In genomic region chr19:16262618-16263017, GRCh38 we compare ENCODE assay signal across 11 cellular contexts.
DNase-seq lines count a peak whose midpoint lies in the region; ATAC-seq and TF ChIP-seq lines count a peak whose summit lies in the region.
"Had no signal": no experiment of that assay in that cellular context is flagged by ENCODE, and none has a peak within 500 bp of the region (broad histone marks: within the 10 kb centered on the region; RNA-seq: fewer than 3 reads in every experiment).

No MANE protein-coding gene starts in this region.

- intact Hi-C loops in left ventricle myocardium inferior (cut with micrococcal nuclease) = no loop called here
- intact Hi-C loops in OCI-LY7 (cut with micrococcal nuclease; ENCODE audit: unreplicated experiment) = no loop called here

- H3K4me2 ChIP-seq in OCI-LY7 (ENCODE audit: low read length) = peak overlapping the region; percentile 71

- H3K36me3 Mint-ChIP-seq in type B pancreatic cell = no peaks in the 10 kb centered on the region

- CTCF ChIA-PET in OCI-LY7 (lab: Charles Lee; ENCODE audit: unreplicated experiment) = no interaction called here

- H3K4me1 ChIP-seq in right atrium auricular region = peaks cover 0 to 38% of the 10 kb centered on the region in 2 donors
- H3K4me1 ChIP-seq in left ventricle myocardium inferior = peaks cover 45% of the 10 kb centered on the region
- H3K4me1 ChIP-seq in OCI-LY7 (ENCODE audit: insufficient read depth, low read length, poor library complexity, severe bottlenecking) = peaks cover 67% of the 10 kb centered on the region

- DNase-seq in right atrium auricular region (ENCODE audit: low spot score) = peak; percentile 76
- DNase-seq in left ventricle myocardium inferior = no peak
- no peak for DNase-seq in OCI-LY7 (ENCODE audit: low spot score)
- peak; percentile 4 for DNase-seq in kidney glomerular epithelial cell (lab: John Stamatoyannopoulos, UW)
- DNase-seq in type B pancreatic cell (ENCODE audit: extremely low spot score, unreplicated experiment) = no peak
- no peak for DNase-seq in NCI-H526 treated with DMSO at 0.1 percent for 48 hours (lab: John Stamatoyannopoulos, UW)
- DNase-seq: activated CD4-positive, alpha-beta T cell treated with anti-CD3 and anti-CD28 coated beads for 48 hours; adrenal gland; HCEC 1CT had no signal

- H3K36me3 ChIP-seq in right atrium auricular region = no peaks in the 10 kb centered on the region
- H3K36me3 ChIP-seq in left ventricle myocardium inferior = no peaks in the 10 kb centered on the region
- no peaks in the 10 kb centered on the region for H3K36me3 ChIP-seq in OCI-LY7 (ENCODE audit: insufficient read depth, low read length)
- H3K36me3 ChIP-seq: adrenal gland had no signal

- H3K27ac Mint-ChIP-seq in type B pancreatic cell = peak overlapping the region; percentile 79

- no peak for ATAC-seq in HG03520 (IDR thresholded peaks at IDR 0.05; ENCODE audit: unreplicated experiment)
- no peak for ATAC-seq in HG03175 (IDR thresholded peaks at IDR 0.05; ENCODE audit: unreplicated experiment)

- H2AFZ ChIP-seq in OCI-LY7 (ENCODE audit: low read length) = peak overlapping the region; percentile 20; the same call in 1 of the 2 replicates

- no TSS peak for BruUV-seq in OCI-LY7 (replicated peaks; lab: Mats Ljungman, UMichigan)

- H3K4me3 ChIP-seq in right atrium auricular region (no peak overlapping the region), left ventricle myocardium inferior (no peak overlapping the region), OCI-LY7 (ENCODE audit: low read depth, low read length, poor library complexity, severe bottlenecking) (peak overlapping the region; percentile 10)
- H3K4me3 ChIP-seq: adrenal gland had no signal

- TF ChIP-seq CTCF in right atrium auricular region (IDR thresholded peaks at IDR 0.05) (no peak), left ventricle myocardium inferior (IDR thresholded peaks at IDR 0.05; ENCODE audit: borderline replicate concordance) (no peak), OCI-LY7 (conservative IDR thresholded peaks at IDR 0.05; ENCODE audit: low read length) (no peak), type B pancreatic cell (conservative IDR thresholded peaks at IDR 0.05) (no peak)

- peaks cover 6% of the 10 kb centered on the region for H3K27me3 Mint-ChIP-seq in type B pancreatic cell

- H3K27me3 ChIP-seq in right atrium auricular region (no peaks in the 10 kb centered on the region), left ventricle myocardium inferior (ENCODE audit: low read depth) (no peaks in the 10 kb centered on the region)
- H3K27me3 ChIP-seq: adrenal gland had no signal

- peak overlapping the region in 1 of 2 donors; percentile 28 for H3K27ac ChIP-seq in right atrium auricular region
- H3K27ac ChIP-seq in left ventricle myocardium inferior (replicated peaks) = no peak overlapping the region
- H3K27ac ChIP-seq in OCI-LY7 (ENCODE audit: low read depth, low read length, poor library complexity, severe bottlenecking) = no peak overlapping the region
- H3K27ac ChIP-seq: adrenal gland had no signal

- no peaks in the 10 kb centered on the region for H3K9me3 ChIP-seq in right atrium auricular region
- H3K9me3 ChIP-seq in left ventricle myocardium inferior (replicated peaks) = no peaks in the 10 kb centered on the region
- H3K9me3 ChIP-seq in OCI-LY7 (ENCODE audit: low read length) = no peaks in the 10 kb centered on the region
- H3K9me3 ChIP-seq: adrenal gland had no signal

- H3K9me3 Mint-ChIP-seq in type B pancreatic cell = no peaks in the 10 kb centered on the region

- no peaks in the 10 kb centered on the region for H4K20me1 ChIP-seq in OCI-LY7 (ENCODE audit: insufficient read depth, low read length)

- POLR2A ChIA-PET in OCI-LY7 (lab: Charles Lee) = interaction anchor here (0.6 to 1.2 kb wide), 6 partner anchors 77 to 1090 kb away, joined by 3 to 5 read pairs (median 4); no protein-coding TSS in a partner anchor

- H3K4me3 Mint-ChIP-seq in type B pancreatic cell = no peak overlapping the region

- H3K9me2 ChIP-seq in OCI-LY7 (ENCODE audit: insufficient read depth, low read length) = no peaks in the 10 kb centered on the region

- H3K4me1 Mint-ChIP-seq in type B pancreatic cell (ENCODE audit: unreplicated experiment) = peaks cover 5% of the 10 kb centered on the region

- no peaks in the 10 kb centered on the region for H3K79me2 ChIP-seq in OCI-LY7 (ENCODE audit: insufficient read depth, low read depth, low read length)

Comparison
In these comparisons a context has a peak if more than half of its experiments do, and no peak if none do; other contexts are left out.
1. DNase-seq: peak in right atrium auricular region (single experiment) and kidney glomerular epithelial cell (single experiment); none in left ventricle myocardium inferior (single experiment), OCI-LY7 (single experiment), type B pancreatic cell (single experiment) and NCI-H526 treated with DMSO at 0.1 percent for 48 hours (single experiment).